23 cellular contexts compared by ENCODE assay signal in genomic region chr12:49251357-49251756, GRCh38. TPM values are rescaled to one million over a fixed set of nuclear protein-coding genes. Genes with fewer than 3 reads are reported as not detected.
"Had no signal": no experiment of that assay in that cellular context is flagged by ENCODE, and none has a peak within 500 bp of the region (broad histone marks: within the 10 kb centered on the region; RNA-seq: fewer than 3 reads in every experiment).

No MANE protein-coding gene starts in this region.

- H2AFZ ChIP-seq: hepatocyte had no signal

- FAIRE-seq: pancreas had no signal

- DNase-seq: islet precursor cell; left ventricle myocardium inferior; naive thymus-derived CD8-positive, alpha-beta T cell; nucleus accumbens; pancreas; posterior cingulate gyrus; retina; right cardiac atrium; stimulated activated CD4-positive, alpha-beta T cell treated with anti-CD3 and anti-CD28 coated beads, Interleukin-12 subunit alpha, Interleukin-12 subunit beta, amount 100 ng/mL, for 4 hours; stimulated activated CD4-positive, alpha-beta T cell treated with anti-CD3 and anti-CD28 coated beads, Interleukin-15, amount 100 ng/mL, for 24 hours; stimulated activated CD4-positive, alpha-beta T cell treated with anti-CD3 and anti-CD28 coated beads, Interleukin-2, amount 100 ng/mL, for 24 hours; stimulated activated CD4-positive, alpha-beta T cell treated with anti-CD3 and anti-CD28 coated beads, Interleukin-4, amount 100 ng/mL, for 1 hour; stimulated activated naive CD4-positive, alpha-beta T cell; uterus had no signal

- H3K4me2 ChIP-seq: hepatocyte had no signal

- H3K4me1 ChIP-seq: left ventricle myocardium inferior, pancreas, prostate gland, tibial artery, uterus had no signal

- H3K27me3 ChIP-seq: hepatocyte, pancreas, suprapubic skin, tibial artery, uterus had no signal

- H3K36me3 ChIP-seq: left ventricle myocardium inferior, pancreas, prostate gland, suprapubic skin, thoracic aorta, tibial artery, uterus had no signal

- H3K27ac ChIP-seq: hepatocyte, left ventricle myocardium inferior, pancreas, prostate gland, skin epidermis, suprapubic skin, thoracic aorta, tibial artery, uterus had no signal

- H3K79me2 ChIP-seq: hepatocyte had no signal

- H3K9me3 ChIP-seq: left ventricle myocardium inferior, pancreas, prostate gland, suprapubic skin, thoracic aorta, tibial artery, uterus had no signal

- ATAC-seq: naive thymus-derived CD8-positive, alpha-beta T cell; pancreas; right cardiac atrium; sciatic nerve; stimulated activated effector memory CD8-positive, alpha-beta T cell treated with anti-CD3 and anti-CD28 coated beads, Interleukin-12 subunit alpha, Interleukin-12 subunit beta, amount 100 ng/mL, for 72 hours had no signal

- H3K4me3 ChIP-seq: hepatocyte, left ventricle myocardium inferior, pancreas, prostate gland, skin epidermis, suprapubic skin, thoracic aorta, tibial artery, uterus had no signal

RNA-seq across cellular contexts. Expression of gene PRPH, which starts 43.6 kb away (rescaled TPM):
- total RNA-seq: left ventricle myocardium inferior; lung microvascular endothelial cell; naive thymus-derived CD8-positive, alpha-beta T cell had no signal
- polyA plus RNA-seq: naive thymus-derived CD8-positive, alpha-beta T cell had no signal
